22 cellular contexts compared by ENCODE assay signal in genomic region chr7:140247564-140247963, GRCh38.
"Had no signal": no experiment of that assay in that cellular context is flagged by ENCODE, and none has a peak within 500 bp of the region (broad histone marks: within the 10 kb centered on the region; RNA-seq: fewer than 3 reads in every experiment).

No MANE protein-coding gene starts in this region.

- H3K4me3 ChIP-seq: body of pancreas, cardiac muscle cell, lower lobe of right lung, mucosa of descending colon, tibial artery had no signal

- H3K9me3 ChIP-seq: body of pancreas, lower lobe of right lung, mucosa of descending colon, tibial artery had no signal

- DNase-seq: activated CD4-positive, alpha-beta T cell treated with anti-CD3 and anti-CD28 coated beads, Interleukin-2, amount 10 ng/mL, durations not matched to agents 7 days and 5 days; activated CD4-positive, CD25-positive, alpha-beta regulatory T cell treated with anti-CD3 and anti-CD28 coated beads, Interleukin-2, amount 50 U/mL, for 72 hours; activated CD8-positive, alpha-beta memory T cell treated with anti-CD3 and anti-CD28 coated beads, Interleukin-2, amount 10 ng/mL, durations not matched to agents 7 days and 5 days; activated CD8-positive, alpha-beta T cell treated with anti-CD3 and anti-CD28 coated beads for 36 hours; activated gamma-delta T cell; activated T-cell treated with anti-CD3 and anti-CD28 coated beads for 4 hours; body of pancreas; dermis blood vessel endothelial cell; effector CD8-positive, alpha-beta T cell; foreskin melanocyte; islet precursor cell; left cardiac atrium; lower lobe of right lung; mesendoderm; mucosa of descending colon; naive thymus-derived CD4-positive, alpha-beta T cell; retina; stimulated activated CD4-positive, alpha-beta T cell treated with anti-CD3 and anti-CD28 coated beads, Interleukin-1b, Interleukin-23, amount 100 ng/mL, for 48 hours; substantia nigra; T-cell; tibial artery had no signal

- ATAC-seq: activated CD8-positive, alpha-beta memory T cell treated with anti-CD3 and anti-CD28 coated beads, Interleukin-2, amount 10 ng/mL, durations not matched to agents 7 days and 5 days; activated CD8-positive, alpha-beta T cell treated with anti-CD3 and anti-CD28 coated beads for 36 hours; body of pancreas; mucosa of descending colon; naive thymus-derived CD4-positive, alpha-beta T cell; T-cell had no signal

- H3K27ac ChIP-seq: body of pancreas, cardiac muscle cell, lower lobe of right lung, tibial artery had no signal

- H3K27me3 ChIP-seq: body of pancreas, cardiac muscle cell, tibial artery had no signal

- H3K36me3 ChIP-seq: cardiac muscle cell, lower lobe of right lung, tibial artery had no signal

- H3K4me1 ChIP-seq: tibial artery had no signal
